12 cellular contexts compared by ENCODE assay signal in the genomic region with DNA sequence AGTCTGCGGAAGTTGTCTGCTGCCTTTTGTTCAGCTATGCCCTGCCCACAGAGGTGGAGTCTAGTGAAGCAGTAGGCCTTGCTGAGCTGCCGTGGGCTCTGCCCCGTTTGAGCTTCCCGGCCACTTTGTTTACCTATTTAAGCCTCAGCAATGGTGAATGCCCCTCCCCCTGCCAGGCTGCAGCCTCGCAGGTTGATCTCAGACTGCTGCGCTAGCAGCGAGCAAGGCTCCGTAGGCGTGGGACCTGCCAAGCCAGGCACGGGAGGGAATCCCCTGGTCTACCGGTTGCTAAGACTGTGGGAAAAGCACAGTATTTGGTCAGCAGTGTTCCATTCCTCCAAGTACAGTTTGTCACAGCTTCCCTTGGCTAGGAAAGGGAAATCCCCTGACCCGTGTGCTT.
"Had no signal": no experiment of that assay in that cellular context is flagged by ENCODE, and none has a peak within 500 bp of the region (broad histone marks: within the 10 kb centered on the region; RNA-seq: fewer than 3 reads in every experiment).

No MANE protein-coding gene starts in this region.

- H3K4me1 ChIP-seq: ascending aorta, upper lobe of right lung had no signal

- H3K9me3 ChIP-seq: ascending aorta, esophagus muscularis mucosa, upper lobe of right lung had no signal

- ATAC-seq: activated naive CD8-positive, alpha-beta T cell treated with anti-CD3 and anti-CD28 coated beads, Interleukin-2, amount 50 U/mL, for 24 hours; left cardiac atrium; right cardiac atrium; upper lobe of right lung had no signal

- H3K4me3 ChIP-seq: ascending aorta, esophagus muscularis mucosa, lung, upper lobe of right lung had no signal

- H3K36me3 ChIP-seq: ascending aorta, esophagus muscularis mucosa, upper lobe of right lung had no signal

- H3K27me3 ChIP-seq: ascending aorta, esophagus muscularis mucosa, upper lobe of right lung had no signal

- DNase-seq: activated CD4-positive, alpha-beta T cell treated with anti-CD3 and anti-CD28 coated beads, Interleukin-2, amount 50 U/mL, for 1 hour; activated naive CD8-positive, alpha-beta T cell treated with anti-CD3 and anti-CD28 coated beads, Interleukin-2, amount 50 U/mL, for 24 hours; activated T-cell treated with anti-CD3 and anti-CD28 coated beads, Interleukin-2, amount 50 U/mL, for 24 hours; hypothalamus; left cardiac atrium; midbrain; stimulated activated CD4-positive, alpha-beta T cell treated with anti-CD3 and anti-CD28 coated beads, Interleukin-4, amount 100 ng/mL, for 24 hours; upper lobe of right lung had no signal

- H3K27ac ChIP-seq: ascending aorta, esophagus muscularis mucosa, upper lobe of right lung had no signal
